8 cellular contexts compared by ENCODE assay signal in the genomic region with DNA sequence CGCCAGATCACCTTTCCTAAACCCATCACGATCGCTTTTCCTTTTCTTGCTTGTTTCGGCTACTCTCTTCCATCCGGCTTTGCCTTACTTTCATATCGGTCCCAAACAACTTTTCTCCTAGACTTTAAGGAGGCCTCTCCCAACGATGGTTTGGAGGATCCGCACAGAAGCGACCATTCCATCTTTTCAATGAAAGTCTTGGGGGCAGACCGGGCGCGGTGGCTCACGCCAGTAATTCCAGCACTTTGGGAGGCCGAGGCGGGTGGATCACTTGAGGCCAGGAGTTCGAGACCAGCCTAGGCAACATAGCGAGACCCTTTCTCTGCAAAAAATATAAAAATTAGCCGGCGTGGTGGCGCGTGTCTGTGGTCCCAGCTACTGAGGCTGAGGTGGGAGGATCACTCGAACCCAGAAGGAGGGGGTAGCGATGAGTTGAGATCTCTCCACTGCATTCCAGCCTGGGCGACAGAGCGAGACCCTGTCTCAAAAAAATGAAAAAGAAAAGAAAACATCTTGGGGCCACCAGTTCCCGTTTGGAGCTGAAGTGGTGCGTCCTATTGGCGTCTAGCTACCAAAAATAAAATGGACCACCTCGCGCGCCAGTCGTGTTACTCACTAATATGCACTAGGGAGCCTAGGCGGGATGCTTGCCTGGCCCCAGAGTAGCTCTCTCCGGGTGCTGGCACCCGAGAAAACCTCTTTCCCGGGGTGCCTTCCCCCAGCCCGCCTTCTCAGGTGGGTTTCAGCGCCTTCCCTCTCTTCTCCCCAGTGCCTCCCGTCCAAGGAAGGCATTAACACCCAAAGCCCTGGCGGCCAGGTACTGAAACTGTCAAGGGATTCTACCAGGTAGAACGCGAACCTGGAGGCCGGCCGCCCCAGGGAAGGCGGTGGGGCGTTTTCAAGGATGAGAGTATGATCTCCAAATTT. TPM values are rescaled to one million over a fixed set of nuclear protein-coding genes. Genes with fewer than 3 reads are reported as not detected.
A peak's percentile ranks its signal among the peaks of the same experiment; 100 is the strongest.
DNase-seq lines count a peak whose midpoint lies in the region; ATAC-seq and TF ChIP-seq lines count a peak whose summit lies in the region.

No MANE protein-coding gene starts in this region.

- intact Hi-C loops in esophagus squamous epithelium (cut with DNase I), result no loop called here
- intact Hi-C loops in testis (cut with DNase I; ENCODE audit: low total_unique reads), result no loop called here

- peak overlapping the region; percentile 66 to 94 (median 90) for H3K4me3 ChIP-seq in esophagus squamous epithelium
- H3K4me3 ChIP-seq in neutrophil (ENCODE audit: low read depth in 1 of 2, low read length in 1 of 2), result peak overlapping the region; percentile 74 to 75
- peak overlapping the region; percentile 90 to 95 for H3K4me3 ChIP-seq in testis

- peak overlapping the region; percentile 99 for H3K27ac Mint-ChIP-seq in HFFc6
- peak overlapping the region; percentile 99 for H3K27ac Mint-ChIP-seq in activated T-cell treated with anti-CD3 and anti-CD28 coated beads, Interleukin-2, amount 50 U/mL, for 24 hours

- no peaks in the 10 kb centered on the region for H3K9me3 ChIP-seq in esophagus squamous epithelium
- no peaks in the 10 kb centered on the region for H3K9me3 ChIP-seq in neutrophil
- no peaks in the 10 kb centered on the region for H3K9me3 ChIP-seq in testis

- peak overlapping the region; percentile 88 to 94 (median 93) for H3K27ac ChIP-seq in esophagus squamous epithelium
- peak overlapping the region; percentile 94 for H3K27ac ChIP-seq in neutrophil
- H3K27ac ChIP-seq in testis, result peak overlapping the region; percentile 93 to 95

- H3K4me1 Mint-ChIP-seq in HFFc6 (ENCODE audit: low read depth), result peaks cover 35% of the 10 kb centered on the region
- peaks cover 33% of the 10 kb centered on the region for H3K4me1 Mint-ChIP-seq in activated T-cell treated with anti-CD3 and anti-CD28 coated beads, Interleukin-2, amount 50 U/mL, for 24 hours (ENCODE audit: low read depth)

- TF ChIP-seq CTCF in HFFc6 (IDR thresholded peaks at IDR 0.05), result peak; percentile 50; the same call in 1 of the 2 replicates
- peak in 5 of 6 experiments; percentile 33 to 61 (median 43) for TF ChIP-seq CTCF in esophagus squamous epithelium (IDR thresholded peaks at IDR 0.05)
- no peak for TF ChIP-seq CTCF in neutrophil (IDR thresholded peaks at IDR 0.05)
- peak; percentile 14 to 25 (median 15) for TF ChIP-seq CTCF in testis (IDR thresholded peaks at IDR 0.05)

- ATAC-seq in HG02870 (IDR thresholded peaks at IDR 0.05; ENCODE audit: unreplicated experiment), result no peak

- TF ChIP-seq POLR2A in esophagus squamous epithelium (IDR thresholded peaks at IDR 0.05), result no peak
- TF ChIP-seq POLR2A in testis (IDR thresholded peaks at IDR 0.05), result no peak

- no peaks in the 10 kb centered on the region for H3K36me3 ChIP-seq in esophagus squamous epithelium
- no peaks in the 10 kb centered on the region for H3K36me3 ChIP-seq in neutrophil
- H3K36me3 ChIP-seq in testis (ENCODE audit: low read depth, missing control alignments), result no peaks in the 10 kb centered on the region

- DNase-seq in GM03348 (ENCODE audit: low spot score) (peak; percentile 39), HFFc6 (no peak), NCI-H748 (lab: John Stamatoyannopoulos, UW; ENCODE audit: unreplicated experiment) (peak; percentile 78), esophagus squamous epithelium (lab: John Stamatoyannopoulos, UW) (no peak), testis (peak; percentile 39)
- peak; percentile 69 for DNase-seq in activated T-cell treated with anti-CD3 and anti-CD28 coated beads, Interleukin-2, amount 50 U/mL, for 24 hours

- no peaks in the 10 kb centered on the region for H3K9me3 Mint-ChIP-seq in HFFc6
- H3K9me3 Mint-ChIP-seq in activated T-cell treated with anti-CD3 and anti-CD28 coated beads, Interleukin-2, amount 50 U/mL, for 24 hours, result no peaks in the 10 kb centered on the region

- peaks cover 15% of the 10 kb centered on the region; the same call in 1 of the 2 replicates for H3K36me3 Mint-ChIP-seq in HFFc6 (ENCODE audit: low read depth)
- H3K36me3 Mint-ChIP-seq in activated T-cell treated with anti-CD3 and anti-CD28 coated beads, Interleukin-2, amount 50 U/mL, for 24 hours (ENCODE audit: low read depth), result peaks cover 26% of the 10 kb centered on the region

- H3K27me3 ChIP-seq in esophagus squamous epithelium (no peaks in the 10 kb centered on the region), neutrophil (peaks cover 5% of the 10 kb centered on the region), testis (no peaks in the 10 kb centered on the region)

- H3K4me1 ChIP-seq in esophagus squamous epithelium (peaks cover 0 to 40% (median 24%) of the 10 kb centered on the region in 3 donors), neutrophil (ENCODE audit: control insufficient read depth in 1 of 2, insufficient read depth in 1 of 2, low read depth in 1 of 2, low read length in 1 of 2) (peaks cover 23 to 25% of the 10 kb centered on the region in 2 experiments), testis (peaks cover 18% of the 10 kb centered on the region)

- H3K27me3 Mint-ChIP-seq in HFFc6 (ENCODE audit: insufficient read depth), result peaks cover 4% of the 10 kb centered on the region
- no peaks in the 10 kb centered on the region for H3K27me3 Mint-ChIP-seq in activated T-cell treated with anti-CD3 and anti-CD28 coated beads, Interleukin-2, amount 50 U/mL, for 24 hours

- H3K4me3 Mint-ChIP-seq in HFFc6, result peak overlapping the region; percentile 98
- peak overlapping the region; percentile 97 for H3K4me3 Mint-ChIP-seq in activated T-cell treated with anti-CD3 and anti-CD28 coated beads, Interleukin-2, amount 50 U/mL, for 24 hours

- 0 to 3% methylated on average over 12 to 38 of the region's 46 CpGs for WGBS in esophagus squamous epithelium, 2 donors
- WGBS in testis, 2 donors, result 1 to 2% methylated on average over 44 to 46 of the region's 46 CpGs

RNA-seq across cellular contexts. Expression of a gene that starts 0.8 kb away (rescaled TPM):
- total RNA-seq in HFFc6 (2021; fragmentation: NEBNext Ultra II Directional; extraction: Animal tissue kit (Norgen Biotek cat#: 25700)), result 10 to 100 TPM; 51.8 to 66.8 (median 56.6) TPM
- total RNA-seq in esophagus squamous epithelium, result 10 to 100 TPM; 30.7 to 48.5 (median 41.9) TPM
- total RNA-seq in testis, result 10 to 100 TPM; 74.0 to 77.3 TPM
- 32.0 TPM for polyA plus RNA-seq in testis (ENCODE audit: insufficient read depth, low read depth, low replicate concordance)

Comparison
In these comparisons a context has a peak if more than half of its experiments do, and no peak if none do; other contexts are left out.
1. DNase-seq: peak in GM03348 (single experiment), NCI-H748 (single experiment), activated T-cell treated with anti-CD3 and anti-CD28 coated beads, Interleukin-2, amount 50 U/mL, for 24 hours (single experiment) and testis (single experiment); none in HFFc6 (single experiment) and esophagus squamous epithelium (single experiment).
2. Peak in every context shown above with its lines, with median percentiles within 50 percentile points of each other: H3K27ac ChIP-seq and H3K4me3 ChIP-seq.